Comparison of ENCODE assay signal across 12 cellular contexts in genomic region chr6:35491558-35492541, GRCh38. TPM values are rescaled to one million over a fixed set of nuclear protein-coding genes. Genes with fewer than 3 reads are reported as not detected.
A peak's percentile ranks its signal among the peaks of the same experiment; 100 is the strongest.
DNase-seq lines count a peak whose midpoint lies in the region; ATAC-seq and TF ChIP-seq lines count a peak whose summit lies in the region.
"Had no signal": no experiment of that assay in that cellular context is flagged by ENCODE, and none has a peak within 500 bp of the region (broad histone marks: within the 10 kb centered on the region; RNA-seq: fewer than 3 reads in every experiment).

No MANE protein-coding gene starts in this region.

- ATAC-seq in IMR-90 (ENCODE audit: low read depth) = no peak
- ATAC-seq: lower lobe of right lung had no signal

- peak overlapping the region; percentile 11; the same call in 1 of the 2 replicates for H3K56ac ChIP-seq in IMR-90 (ENCODE audit: extremely low read depth, insufficient read depth, low read length)

- H2BK20ac ChIP-seq in IMR-90 (ENCODE audit: low read depth, low read length) = peak overlapping the region; percentile 13; the same call in 1 of the 2 replicates

- BruUV-seq in A673 (replicated peaks; lab: Mats Ljungman, UMichigan) (no TSS peak), IMR-90 (replicated peaks; lab: Mats Ljungman, UMichigan) (no TSS peak)

- H3K79me1 ChIP-seq in IMR-90 (ENCODE audit: low read depth in 1 of 2, low read length in 2 of 2) = peaks cover 28 to 90% of the 10 kb centered on the region in 2 experiments

- H4K8ac ChIP-seq in IMR-90 (ENCODE audit: low read depth in 2 of 2, low read length in 2 of 2) = peak overlapping the region; percentile 64 to 89; a peak in 2 of 4 replicates

- H2AK9ac ChIP-seq in IMR-90 (replicated peaks; ENCODE audit: low read depth, low read length, poor library complexity) = peak overlapping the region; percentile 86

- H2BK15ac ChIP-seq in IMR-90 (ENCODE audit: low read depth, low read length) = peak overlapping the region; percentile 5; the same call in 1 of the 3 replicates

- POLR2A ChIA-PET in A673 (lab: Charles Lee; ENCODE audit: low non-redundant PET) (no interaction called here), IMR-90 (lab: Charles Lee; ENCODE audit: unreplicated experiment) (interaction anchor here (0.6 kb wide), 2 partner anchors 19 to 556 kb away, joined by 4 to 10 read pairs; no protein-coding TSS in a partner anchor), HEK293T (lab: Yijun Ruan, JAX) (interaction anchor here (0.9 to 2.0 kb wide), 4 partner anchors 14 to 23 kb away, joined by 3 to 7 read pairs (median 4); partner anchors contain the start of gene RPL10A)

- TF ChIP-seq RAD21 in IMR-90 (IDR thresholded peaks at IDR 0.05; ENCODE audit: low read length) = no peak

- peak overlapping the region; percentile 1; the same call in 1 of the 2 replicates for H4K5ac ChIP-seq in IMR-90 (ENCODE audit: low read depth, low read length)

- H4K20me1 ChIP-seq in IMR-90 (ENCODE audit: insufficient read depth, low read length) = peaks cover 40% of the 10 kb centered on the region

- no peak overlapping the region for H2BK5ac ChIP-seq in IMR-90 (ENCODE audit: low read depth, low read length, poor library complexity, severe bottlenecking)

- WGBS in IMR-90 (ENCODE audit: extremely low coverage in 2 of 2, insufficient read length in 1 of 2), 2 experiments = no CpG with 5 or more reads among the region's 9 CpGs
- 18 to 31% (median 26%) methylated on average over 8 to 9 of the region's 9 CpGs for WGBS in ovary, 3 donors

- peak overlapping the region; percentile 97 for H3K14ac ChIP-seq in IMR-90 (replicated peaks; ENCODE audit: low read depth, low read length)

- H3K4me3 ChIP-seq in A673 (ENCODE audit: low read depth, low read length, poor library complexity, severe bottlenecking) (no peak overlapping the region), IMR-90 (ENCODE audit: insufficient read depth, low read depth, low read length) (no peak overlapping the region), fibroblast of villous mesenchyme (ENCODE audit: low read depth, low read length) (no peak overlapping the region), ovary (peak overlapping the region; percentile 10)
- H3K4me3 ChIP-seq: lower lobe of right lung had no signal

- intact Hi-C loops in A673 (cut with micrococcal nuclease; ENCODE audit: unreplicated experiment) (no loop called here), IMR-90 (cut with micrococcal nuclease) (no loop called here), ovary (cut with DNase I) (loop anchor here in 1 of 4 donors (10.0 kb wide), 2 partner anchors 103 to 243 kb away; partner anchors contain the start of gene ARMC12)

- H3K36me3 ChIP-seq in A673 (ENCODE audit: insufficient read depth, low read length, poor library complexity, severe bottlenecking) (no peaks in the 10 kb centered on the region), IMR-90 (ENCODE audit: control insufficient read depth, insufficient read depth, low read length) (0 out of 2 replicates have a peak, but pooled peaks cover 5% of the 10 kb centered on the region), ovary (no peaks in the 10 kb centered on the region)
- H3K36me3 ChIP-seq: lower lobe of right lung had no signal

- H2BK120ac ChIP-seq in IMR-90 (ENCODE audit: low read depth, low read length) = peak overlapping the region; percentile 96; the same call in 1 of the 2 replicates

- peaks cover 60% of the 10 kb centered on the region for H3K4me1 ChIP-seq in A673 (ENCODE audit: insufficient read depth, low read length, poor library complexity, severe bottlenecking)
- peaks cover 64% of the 10 kb centered on the region for H3K4me1 ChIP-seq in IMR-90 (ENCODE audit: control insufficient read depth, insufficient read depth, low read length)
- peaks cover 44% of the 10 kb centered on the region for H3K4me1 ChIP-seq in ovary (ENCODE audit: insufficient read depth)

- peak overlapping the region; percentile 97 for H3K4ac ChIP-seq in IMR-90 (ENCODE audit: low read depth, low read length)

- H3K27ac ChIP-seq in A673 (ENCODE audit: low read depth, low read length, poor library complexity, severe bottlenecking) = peak overlapping the region; percentile 71
- H3K27ac ChIP-seq in IMR-90 (ENCODE audit: insufficient read depth, low read length) = peak overlapping the region; percentile 79
- H3K27ac ChIP-seq in ovary = peak overlapping the region; percentile 74 to 98
- H3K27ac ChIP-seq: KMS-11, lower lobe of right lung had no signal

- H2AK5ac ChIP-seq in IMR-90 (ENCODE audit: low read depth, low read length) = peak overlapping the region; percentile 98

- H3K27me3 ChIP-seq in A673 (replicated peaks; ENCODE audit: insufficient read depth, low read depth, low read length, poor library complexity) = no peaks in the 10 kb centered on the region
- H3K27me3 ChIP-seq in IMR-90 (ENCODE audit: control insufficient read depth, insufficient read depth, low read length) = no peaks in the 10 kb centered on the region
- H3K27me3 ChIP-seq in ovary = no peaks in the 10 kb centered on the region

- H3K9me1 ChIP-seq in IMR-90 (ENCODE audit: insufficient read depth, low read length) = peaks cover 31% of the 10 kb centered on the region

- no peak for TF ChIP-seq POLR2A in IMR-90 (IDR thresholded peaks at IDR 0.05; ENCODE audit: low read depth, low read length)
- TF ChIP-seq POLR2A in ovary (IDR thresholded peaks at IDR 0.05) = no peak

- H3K9me3 ChIP-seq in A673 (ENCODE audit: low read depth, low read length, poor library complexity, severe bottlenecking) = no peaks in the 10 kb centered on the region
- H3K9me3 ChIP-seq in IMR-90 (ENCODE audit: control insufficient read depth, insufficient read depth, low read length) = no peaks in the 10 kb centered on the region
- no peaks in the 10 kb centered on the region for H3K9me3 ChIP-seq in ovary
- H3K9me3 ChIP-seq: lower lobe of right lung had no signal

- no peak for TF ChIP-seq EP300 in ovary (IDR thresholded peaks at IDR 0.05)

- CTCF ChIA-PET in A673 (lab: Charles Lee) (interaction anchor here (0.5 kb wide), 1 partner anchor 27 kb away, joined by 10 read pairs; no protein-coding TSS in a partner anchor), IMR-90 (lab: Yijun Ruan, JAX) (no interaction called here), HEK293T (lab: Yijun Ruan, JAX) (interaction anchor here (1.5 kb wide), 1 partner anchor 31 kb away, joined by 3 read pairs; no protein-coding TSS in a partner anchor)

- H2AFZ ChIP-seq in IMR-90 (replicated peaks; ENCODE audit: low read length, poor library complexity) = peak overlapping the region; percentile 15

- no peak for TF ChIP-seq CTCF in A673 (conservative IDR thresholded peaks at IDR 0.05; ENCODE audit: low read depth, low read length)
- TF ChIP-seq CTCF in IMR-90 (conservative IDR thresholded peaks at IDR 0.05; ENCODE audit: low read depth, low read length) = no peak
- TF ChIP-seq CTCF in fibroblast of villous mesenchyme (IDR thresholded peaks at IDR 0.05; ENCODE audit: insufficient read depth, low read depth, low read length) = no peak
- no peak for TF ChIP-seq CTCF in ovary (IDR thresholded peaks at IDR 0.05)

- in situ Hi-C loops in IMR-90 (cut with MboI; ENCODE audit: low sequenced_read_pairs) = no loop called here

- no peak for DNase-seq in A673 (ENCODE audit: low spot score)
- DNase-seq in IMR-90 = no peak
- peak; percentile 39 for DNase-seq in fibroblast of villous mesenchyme (ENCODE audit: low read depth)
- DNase-seq in ovary = peak; percentile 61 to 78 (median 69)
- no peak for DNase-seq in GDM1 (lab: John Stamatoyannopoulos, UW)
- DNase-seq in midbrain (lab: John Stamatoyannopoulos, UW) = no peak
- DNase-seq in activated CD4-positive, alpha-beta T cell treated with anti-CD3 and anti-CD28 coated beads, Interleukin-2, amount 50 U/mL, for 4 hours = no peak
- DNase-seq in HEK293T (ENCODE audit: extremely low spot score) = no peak
- DNase-seq: activated T-cell treated with anti-CD3 and anti-CD28 coated beads, Interleukin-2, amount 50 U/mL, for 48 hours; lower lobe of right lung had no signal

- H3K23ac ChIP-seq in IMR-90 (ENCODE audit: low read depth, low read length) = peak overlapping the region; percentile 94; the same call in 1 of the 2 replicates

- H3K4me2 ChIP-seq in IMR-90 (ENCODE audit: low read depth, low read length) = peak overlapping the region; percentile 31; the same call in 1 of the 2 replicates
- H3K4me2 ChIP-seq: KMS-11 had no signal

- H4K91ac ChIP-seq in IMR-90 (ENCODE audit: insufficient read depth, low read depth, low read length) = peak overlapping the region; percentile 89

- dilution Hi-C loops in IMR-90 (cut with HindIII; ENCODE audit: low sequenced_read_pairs, unreplicated experiment) = no loop called here

- peak overlapping the region; percentile 27; the same call in 1 of the 2 replicates for H3K18ac ChIP-seq in IMR-90 (ENCODE audit: low read depth, low read length)

- H3K9ac ChIP-seq in IMR-90 (ENCODE audit: low read depth, low read length) = peak overlapping the region; percentile 8
- H3K9ac ChIP-seq: KMS-11 had no signal

RNA-seq across cellular contexts. Expression of gene TEAD3, which starts 5.0 kb away (rescaled TPM):
- total RNA-seq in A673 (2021) (10.3 and 17.0 TPM in 2 replicates), IMR-90 (2012; rRNA removed) (5.0 and 5.2 TPM in 2 replicates), fibroblast of villous mesenchyme (23.7 and 27.1 TPM in 2 replicates), ovary (10 to 100 TPM; 15.7 to 63.1 (median 35.6) TPM)
- polyA plus RNA-seq in IMR-90 (2012; rRNA removed) (25.0 and 28.0 TPM in 2 replicates), ovary (10 to 100 TPM; 21.6 to 27.1 TPM)
- 16.6 and 30.2 TPM in 2 replicates for polyA plus RNA-seq in IMR-90 (2012; cell fraction: cytosol; rRNA removed)
- 49.5 and 83.0 TPM in 2 replicates for polyA plus RNA-seq in IMR-90 (2012; cell fraction: nucleus; rRNA removed; ENCODE audit: low replicate concordance)

RNA-seq across cellular contexts. Expression of gene TULP1, which starts 20.8 kb away (rescaled TPM):
- total RNA-seq in A673 (2021) (0.66 TPM in 1 of 2 replicates, not detected in the other), IMR-90 (2012; rRNA removed) (not detected in 2 replicates), fibroblast of villous mesenchyme (not detected in 2 replicates), ovary (1 to 10 TPM in 1 of 7 donors, under 1 TPM in 3, not detected in 3; 0.17 to 1.1 (median 0.62) TPM)
- polyA plus RNA-seq in IMR-90 (2012; rRNA removed) (not detected in 2 replicates), ovary (under 1 TPM; 0.27 to 0.50 TPM)
- not detected in 2 replicates for polyA plus RNA-seq in IMR-90 (2012; cell fraction: cytosol; rRNA removed)
- polyA plus RNA-seq in IMR-90 (2012; cell fraction: nucleus; rRNA removed; ENCODE audit: low replicate concordance) = not detected in 2 replicates
- total RNA-seq: lower lobe of right lung had no signal
- polyA plus RNA-seq: BJ had no signal

RNA-seq across cellular contexts. Expression of gene RPL10A, which starts 23.6 kb away (rescaled TPM):
- total RNA-seq in A673 (2021) = 1,064 and 1,085 TPM in 2 replicates
- 1,746 and 2,310 TPM in 2 replicates for total RNA-seq in IMR-90 (2012; rRNA removed)
- polyA plus RNA-seq in IMR-90 (2012; rRNA removed) = 3,153 and 3,261 TPM in 2 replicates
- polyA plus RNA-seq in IMR-90 (2012; cell fraction: cytosol; rRNA removed) = 1,705 and 1,838 TPM in 2 replicates
- polyA plus RNA-seq in IMR-90 (2012; cell fraction: nucleus; rRNA removed; ENCODE audit: low replicate concordance) = 1,133 and 1,323 TPM in 2 replicates
- 1,513 and 2,144 TPM in 2 replicates for total RNA-seq in fibroblast of villous mesenchyme
- total RNA-seq in ovary = 1,000 to 10,000 TPM; 2,596 to 4,158 (median 3,059) TPM
- polyA plus RNA-seq in ovary = 1,000 to 10,000 TPM; 3,198 to 5,052 TPM

RNA-seq across cellular contexts. Expression of gene FANCE, which starts 39.7 kb away (rescaled TPM):
- 19.2 and 23.4 TPM in 2 replicates for total RNA-seq in A673 (2021)
- 7.5 and 9.1 TPM in 2 replicates for total RNA-seq in IMR-90 (2012; rRNA removed)
- 6.8 and 7.1 TPM in 2 replicates for polyA plus RNA-seq in IMR-90 (2012; rRNA removed)
- polyA plus RNA-seq in IMR-90 (2012; cell fraction: cytosol; rRNA removed) = 4.5 and 6.8 TPM in 2 replicates
- polyA plus RNA-seq in IMR-90 (2012; cell fraction: nucleus; rRNA removed; ENCODE audit: low replicate concordance) = 5.0 and 6.6 TPM in 2 replicates
- 4.5 and 6.5 TPM in 2 replicates for total RNA-seq in fibroblast of villous mesenchyme
- total RNA-seq in ovary = 10 to 100 TPM in 2 of 7 donors, 1 to 10 TPM in 5; 5.3 to 12.2 (median 9.3) TPM
- polyA plus RNA-seq in ovary = 1 to 10 TPM; 5.3 to 7.4 TPM

Comparison
In these comparisons a context has a peak if more than half of its experiments do, and no peak if none do; other contexts are left out.
1. DNase-seq: peak in fibroblast of villous mesenchyme (single experiment) and ovary (5 of 5); none in A673 (single experiment), IMR-90 (single experiment), GDM1 (single experiment), midbrain (single experiment), activated CD4-positive, alpha-beta T cell treated with anti-CD3 and anti-CD28 coated beads, Interleukin-2, amount 50 U/mL, for 4 hours (0 of 2) and HEK293T (single experiment).
2. Peak in every context shown above with its lines, with median percentiles within 50 percentile points of each other: H3K27ac ChIP-seq.